Comparison of ENCODE assay signal across 5 cellular contexts in genomic region chr7:65549589-65550443, GRCh38.
DNase-seq lines count a peak whose midpoint lies in the region; ATAC-seq and TF ChIP-seq lines count a peak whose summit lies in the region.
"Not testable (repeated sequence)": the region's sequence is repeated elsewhere in the genome, so short reads cannot be mapped to it uniquely, and the experiment has no call there.

No MANE protein-coding gene starts in this region.

- H3K4me1 ChIP-seq in Caco-2 = not testable (repeated sequence)

- intact Hi-C loops in Caco-2 (cut with micrococcal nuclease; ENCODE audit: unreplicated experiment) = not testable (repeated sequence)

- H3K27me3 ChIP-seq in Caco-2 (replicated peaks; ENCODE audit: control insufficient read depth, insufficient read depth, low read length) = not testable (repeated sequence)

- H3K4me3 Mint-ChIP-seq in Caco-2 (ENCODE audit: unreplicated experiment); activated T-cell treated with anti-CD3 and anti-CD28 coated beads, Interleukin-2, amount 50 U/mL, for 24 hours; chondrocyte (ENCODE audit: unreplicated experiment); memory B cell; stimulated activated naive CD8-positive, alpha-beta T cell treated with anti-CD3 and anti-CD28 coated beads, Interleukin-15, amount 100 ng/mL, for 72 hours: not testable (repeated sequence)

- not testable (repeated sequence) for H3K4me1 Mint-ChIP-seq in Caco-2 (ENCODE audit: low read depth, unreplicated experiment); activated T-cell treated with anti-CD3 and anti-CD28 coated beads, Interleukin-2, amount 50 U/mL, for 24 hours (ENCODE audit: low read depth); chondrocyte (ENCODE audit: low read depth); memory B cell; stimulated activated naive CD8-positive, alpha-beta T cell treated with anti-CD3 and anti-CD28 coated beads, Interleukin-15, amount 100 ng/mL, for 72 hours

- peaks cover 24% of the 10 kb centered on the region for H3K9me3 Mint-ChIP-seq in Caco-2 (ENCODE audit: unreplicated experiment)
- not testable (repeated sequence) for H3K9me3 Mint-ChIP-seq in activated T-cell treated with anti-CD3 and anti-CD28 coated beads, Interleukin-2, amount 50 U/mL, for 24 hours; chondrocyte (ENCODE audit: low read depth); memory B cell
- peaks cover 9 to 15% of the 10 kb centered on the region in 2 donors for H3K9me3 Mint-ChIP-seq in stimulated activated naive CD8-positive, alpha-beta T cell treated with anti-CD3 and anti-CD28 coated beads, Interleukin-15, amount 100 ng/mL, for 72 hours

- not testable (repeated sequence) for H3K9me3 ChIP-seq in Caco-2

- POLR2A ChIA-PET in Caco-2 (lab: Charles Lee) = not testable (repeated sequence)

- not testable (repeated sequence) for H3K4me3 ChIP-seq in Caco-2 (ENCODE audit: low read depth, low read length)

- H3K36me3 Mint-ChIP-seq in Caco-2 (ENCODE audit: insufficient read depth, unreplicated experiment) = peaks cover 14% of the 10 kb centered on the region
- H3K36me3 Mint-ChIP-seq in activated T-cell treated with anti-CD3 and anti-CD28 coated beads, Interleukin-2, amount 50 U/mL, for 24 hours (ENCODE audit: low read depth); chondrocyte (ENCODE audit: low read depth); memory B cell: not testable (repeated sequence)

- peak overlapping the region; percentile 62 for H3K27ac Mint-ChIP-seq in Caco-2 (ENCODE audit: unreplicated experiment)
- H3K27ac Mint-ChIP-seq in activated T-cell treated with anti-CD3 and anti-CD28 coated beads, Interleukin-2, amount 50 U/mL, for 24 hours = peak overlapping the region; percentile 41
- H3K27ac Mint-ChIP-seq in chondrocyte (ENCODE audit: unreplicated experiment) = peak overlapping the region; percentile 81
- peak overlapping the region; percentile 47 for H3K27ac Mint-ChIP-seq in memory B cell
- peak overlapping the region; percentile 75 to 90 for H3K27ac Mint-ChIP-seq in stimulated activated naive CD8-positive, alpha-beta T cell treated with anti-CD3 and anti-CD28 coated beads, Interleukin-15, amount 100 ng/mL, for 72 hours

- CTCF ChIA-PET in Caco-2 (lab: Charles Lee) = not testable (repeated sequence)

- TF ChIP-seq CTCF in Caco-2 (IDR thresholded peaks at IDR 0.05; ENCODE audit: insufficient read depth in 1 of 2, low read depth in 1 of 2, low read length in 1 of 2, severe bottlenecking in 1 of 2, unreplicated experiment in 1 of 2); chondrocyte (IDR thresholded peaks at IDR 0.05): not testable (repeated sequence)

- DNase-seq in Caco-2; activated T-cell treated with anti-CD3 and anti-CD28 coated beads, Interleukin-2, amount 50 U/mL, for 24 hours; chondrocyte (ENCODE audit: low spot score); memory B cell (ENCODE audit: low spot score in 2 of 2); stimulated activated naive CD8-positive, alpha-beta T cell treated with anti-CD3 and anti-CD28 coated beads, Interleukin-15, amount 100 ng/mL, for 72 hours: not testable (repeated sequence)

- H3K36me3 ChIP-seq in Caco-2 (ENCODE audit: control insufficient read depth, insufficient read depth, low read length) = not testable (repeated sequence)

- BruUV-seq in Caco-2 (replicated peaks; lab: Mats Ljungman, UMichigan) = not testable (repeated sequence)

- not testable (repeated sequence) for H3K27me3 Mint-ChIP-seq in Caco-2 (ENCODE audit: insufficient read depth, unreplicated experiment); activated T-cell treated with anti-CD3 and anti-CD28 coated beads, Interleukin-2, amount 50 U/mL, for 24 hours; chondrocyte (ENCODE audit: low read depth); memory B cell
- peaks cover 15% of the 10 kb centered on the region for H3K27me3 Mint-ChIP-seq in stimulated activated naive CD8-positive, alpha-beta T cell treated with anti-CD3 and anti-CD28 coated beads, Interleukin-15, amount 100 ng/mL, for 72 hours

- not testable (repeated sequence) for ATAC-seq in memory B cell (ENCODE audit: low read depth); stimulated activated naive CD8-positive, alpha-beta T cell treated with anti-CD3 and anti-CD28 coated beads, Interleukin-15, amount 100 ng/mL, for 72 hours
